In the genomic region with DNA sequence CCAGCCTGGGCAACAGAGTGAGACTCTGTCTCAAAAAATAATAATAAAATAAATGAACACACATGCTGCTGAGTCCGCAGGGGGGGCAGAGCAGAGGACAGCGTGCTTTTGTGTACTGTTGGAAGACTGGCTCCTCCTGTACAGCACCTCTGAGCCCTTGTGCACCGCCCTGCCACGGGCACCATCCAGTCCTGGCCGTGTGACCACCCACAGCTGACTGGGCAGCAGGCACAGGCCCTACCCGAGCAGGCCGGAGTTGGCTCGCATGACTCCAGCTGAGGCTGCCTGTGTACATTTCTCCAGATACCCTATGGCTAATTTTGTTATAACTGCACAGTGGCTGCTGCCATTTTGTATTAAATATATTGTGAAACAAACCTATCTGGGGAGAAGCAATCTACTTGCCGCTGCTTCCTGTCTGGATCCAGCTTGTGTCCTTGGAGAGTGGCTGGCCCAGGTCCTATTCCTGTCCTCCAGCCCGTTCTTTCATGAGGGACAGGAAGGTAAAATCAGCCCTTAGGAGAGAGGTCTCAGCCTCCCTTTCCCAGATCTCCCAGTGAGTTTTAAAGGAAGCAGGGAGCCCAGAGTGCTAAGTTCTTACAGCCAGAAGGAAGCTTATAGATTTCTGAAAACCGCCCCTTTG, we compare ENCODE assay signal across 1 cellular context.
TF ChIP-seq lines count a peak whose summit lies in the region.

No MANE protein-coding gene starts in this region.

TF ChIP-seq in HCT116, 20 proteins besides CTCF, POLR2A, EP300 and RAD21 (continued from another document):
- TF ChIP-seq, protein P1, sequence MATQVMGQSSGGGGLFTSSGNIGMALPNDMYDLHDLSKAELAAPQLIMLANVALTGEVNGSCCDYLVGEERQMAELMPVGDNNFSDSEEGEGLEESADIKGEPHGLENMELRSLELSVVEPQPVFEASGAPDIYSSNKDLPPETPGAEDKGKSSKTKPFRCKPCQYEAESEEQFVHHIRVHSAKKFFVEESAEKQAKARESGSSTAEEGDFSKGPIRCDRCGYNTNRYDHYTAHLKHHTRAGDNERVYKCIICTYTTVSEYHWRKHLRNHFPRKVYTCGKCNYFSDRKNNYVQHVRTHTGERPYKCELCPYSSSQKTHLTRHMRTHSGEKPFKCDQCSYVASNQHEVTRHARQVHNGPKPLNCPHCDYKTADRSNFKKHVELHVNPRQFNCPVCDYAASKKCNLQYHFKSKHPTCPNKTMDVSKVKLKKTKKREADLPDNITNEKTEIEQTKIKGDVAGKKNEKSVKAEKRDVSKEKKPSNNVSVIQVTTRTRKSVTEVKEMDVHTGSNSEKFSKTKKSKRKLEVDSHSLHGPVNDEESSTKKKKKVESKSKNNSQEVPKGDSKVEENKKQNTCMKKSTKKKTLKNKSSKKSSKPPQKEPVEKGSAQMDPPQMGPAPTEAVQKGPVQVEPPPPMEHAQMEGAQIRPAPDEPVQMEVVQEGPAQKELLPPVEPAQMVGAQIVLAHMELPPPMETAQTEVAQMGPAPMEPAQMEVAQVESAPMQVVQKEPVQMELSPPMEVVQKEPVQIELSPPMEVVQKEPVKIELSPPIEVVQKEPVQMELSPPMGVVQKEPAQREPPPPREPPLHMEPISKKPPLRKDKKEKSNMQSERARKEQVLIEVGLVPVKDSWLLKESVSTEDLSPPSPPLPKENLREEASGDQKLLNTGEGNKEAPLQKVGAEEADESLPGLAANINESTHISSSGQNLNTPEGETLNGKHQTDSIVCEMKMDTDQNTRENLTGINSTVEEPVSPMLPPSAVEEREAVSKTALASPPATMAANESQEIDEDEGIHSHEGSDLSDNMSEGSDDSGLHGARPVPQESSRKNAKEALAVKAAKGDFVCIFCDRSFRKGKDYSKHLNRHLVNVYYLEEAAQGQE (IDR thresholded peaks at IDR 0.05; ENCODE audit: low read depth) = no peak
- TF ChIP-seq, protein P2, sequence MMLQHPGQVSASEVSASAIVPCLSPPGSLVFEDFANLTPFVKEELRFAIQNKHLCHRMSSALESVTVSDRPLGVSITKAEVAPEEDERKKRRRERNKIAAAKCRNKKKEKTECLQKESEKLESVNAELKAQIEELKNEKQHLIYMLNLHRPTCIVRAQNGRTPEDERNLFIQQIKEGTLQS (IDR thresholded peaks at IDR 0.05) = no peak
- TF ChIP-seq POLR2AphosphoS5 (IDR thresholded peaks at IDR 0.05; ENCODE audit: low read depth, low read length) (no peak), EZH2 (IDR thresholded peaks at IDR 0.05) (no peak), JUND (IDR thresholded peaks at IDR 0.05) (no peak), ZFX (IDR thresholded peaks at IDR 0.05) (no peak), SRF (IDR thresholded peaks at IDR 0.05; ENCODE audit: low read depth) (no peak), SIN3A (IDR thresholded peaks at IDR 0.05; ENCODE audit: low read depth) (no peak), EGR1 (IDR thresholded peaks at IDR 0.05; ENCODE audit: low read depth) (no peak), CBX3 (IDR thresholded peaks at IDR 0.05; ENCODE audit: low read depth) (no peak), SP1 (IDR thresholded peaks at IDR 0.05; ENCODE audit: low read depth) (no peak), FOSL1 (IDR thresholded peaks at IDR 0.05; ENCODE audit: low read depth) (no peak)
